In genomic region chr10:46623899-46624654, GRCh38 we compare ENCODE assay signal across 1 cellular context. TPM values are rescaled to one million over a fixed set of nuclear protein-coding genes. Genes with fewer than 3 reads are reported as not detected.
"Had no signal": no experiment of that assay in that cellular context is flagged by ENCODE, and none has a peak within 500 bp of the region (broad histone marks: within the 10 kb centered on the region; RNA-seq: fewer than 3 reads in every experiment).

No MANE protein-coding gene starts in this region.

RNA-seq across cellular contexts. Expression of gene SYT15, which starts 45.1 kb away (rescaled TPM):
- total RNA-seq: epithelial cell of proximal tubule had no signal
